In genomic region chr4:1365271-1366178, GRCh38 we compare ENCODE assay signal across 15 cellular contexts. TPM values are rescaled to one million over a fixed set of nuclear protein-coding genes. Genes with fewer than 3 reads are reported as not detected.
DNase-seq lines count a peak whose midpoint lies in the region; ATAC-seq and TF ChIP-seq lines count a peak whose summit lies in the region.
"Had no signal": no experiment of that assay in that cellular context is flagged by ENCODE, and none has a peak within 500 bp of the region (broad histone marks: within the 10 kb centered on the region; RNA-seq: fewer than 3 reads in every experiment).

No MANE protein-coding gene starts in this region.

- H3K36me3 Mint-ChIP-seq in activated CD8-positive, alpha-beta T cell treated with anti-CD3 and anti-CD28 coated beads for 36 hours (ENCODE audit: low read depth), result no peaks in the 10 kb centered on the region
- H3K36me3 Mint-ChIP-seq in activated CD8-positive, alpha-beta T cell treated with anti-CD3 and anti-CD28 coated beads, Interleukin-2, amount 10 ng/mL, durations not matched to agents 7 days and 5 days (ENCODE audit: low read depth), result no peaks in the 10 kb centered on the region
- peaks cover 0 to 14% (median 0%) of the 10 kb centered on the region in 3 donors for H3K36me3 Mint-ChIP-seq in naive thymus-derived CD8-positive, alpha-beta T cell

- H3K27me3 Mint-ChIP-seq in activated CD8-positive, alpha-beta T cell treated with anti-CD3 and anti-CD28 coated beads for 36 hours, result no peaks in the 10 kb centered on the region
- no peaks in the 10 kb centered on the region for H3K27me3 Mint-ChIP-seq in activated CD8-positive, alpha-beta T cell treated with anti-CD3 and anti-CD28 coated beads, Interleukin-2, amount 10 ng/mL, durations not matched to agents 7 days and 5 days (ENCODE audit: low read depth)
- no peaks in the 10 kb centered on the region for H3K27me3 Mint-ChIP-seq in naive thymus-derived CD8-positive, alpha-beta T cell

- H3K4me1 Mint-ChIP-seq in activated CD8-positive, alpha-beta T cell treated with anti-CD3 and anti-CD28 coated beads for 36 hours (ENCODE audit: low read depth), result no peaks in the 10 kb centered on the region
- H3K4me1 Mint-ChIP-seq in activated CD8-positive, alpha-beta T cell treated with anti-CD3 and anti-CD28 coated beads, Interleukin-2, amount 10 ng/mL, durations not matched to agents 7 days and 5 days (ENCODE audit: low read depth), result no peaks in the 10 kb centered on the region
- H3K4me1 Mint-ChIP-seq in naive thymus-derived CD8-positive, alpha-beta T cell, result peaks cover 0 to 2% (median 0%) of the 10 kb centered on the region in 4 donors

- H3K4me1 ChIP-seq in cardiac muscle cell (ENCODE audit: low read depth) (no peaks in the 10 kb centered on the region), thyroid gland (peaks cover 0 to 8% of the 10 kb centered on the region in 2 donors)
- H3K4me1 ChIP-seq: parathyroid adenoma, vagina had no signal

- no peaks in the 10 kb centered on the region for H3K9me3 Mint-ChIP-seq in activated CD8-positive, alpha-beta T cell treated with anti-CD3 and anti-CD28 coated beads for 36 hours
- H3K9me3 Mint-ChIP-seq in activated CD8-positive, alpha-beta T cell treated with anti-CD3 and anti-CD28 coated beads, Interleukin-2, amount 10 ng/mL, durations not matched to agents 7 days and 5 days (ENCODE audit: insufficient read depth), result no peaks in the 10 kb centered on the region
- H3K9me3 Mint-ChIP-seq in naive thymus-derived CD8-positive, alpha-beta T cell, result no peaks in the 10 kb centered on the region

- TF ChIP-seq CTCF in activated CD8-positive, alpha-beta T cell treated with anti-CD3 and anti-CD28 coated beads for 36 hours (IDR thresholded peaks at IDR 0.05), result peak; percentile 17
- TF ChIP-seq CTCF in cardiac muscle cell (IDR thresholded peaks at IDR 0.05; ENCODE audit: low read depth, low read length) (peak; percentile 6), thyroid gland (IDR thresholded peaks at IDR 0.05) (no peak)

- TF ChIP-seq POLR2A in thyroid gland (IDR thresholded peaks at IDR 0.05), result no peak

- no peaks in the 10 kb centered on the region for H3K9me3 ChIP-seq in cardiac muscle cell (ENCODE audit: low read depth)
- H3K9me3 ChIP-seq in thyroid gland, result no peaks in the 10 kb centered on the region
- H3K9me3 ChIP-seq: vagina had no signal

- POLR2A ChIA-PET in activated CD8-positive, alpha-beta T cell treated with anti-CD3 and anti-CD28 coated beads for 36 hours (lab: Charles Lee), result no interaction called here
- POLR2A ChIA-PET in activated CD8-positive, alpha-beta T cell treated with anti-CD3 and anti-CD28 coated beads, Interleukin-2, amount 10 ng/mL, durations not matched to agents 7 days and 5 days (lab: Charles Lee), result no interaction called here
- POLR2A ChIA-PET in naive thymus-derived CD8-positive, alpha-beta T cell (lab: Charles Lee), result no interaction called here

- ATAC-seq in activated CD8-positive, alpha-beta T cell treated with anti-CD3 and anti-CD28 coated beads for 36 hours, result no peak
- ATAC-seq in activated CD8-positive, alpha-beta T cell treated with anti-CD3 and anti-CD28 coated beads, Interleukin-2, amount 10 ng/mL, durations not matched to agents 7 days and 5 days, result no peak
- ATAC-seq in naive thymus-derived CD8-positive, alpha-beta T cell, result no peak
- no peak for ATAC-seq in HG02571 (IDR thresholded peaks at IDR 0.05; ENCODE audit: unreplicated experiment)
- ATAC-seq: SK-N-SH treated with all-trans-retinoic acid at 6 μM for 48 hours had no signal

- no peak overlapping the region for H3K27ac Mint-ChIP-seq in activated CD8-positive, alpha-beta T cell treated with anti-CD3 and anti-CD28 coated beads for 36 hours
- H3K27ac Mint-ChIP-seq in activated CD8-positive, alpha-beta T cell treated with anti-CD3 and anti-CD28 coated beads, Interleukin-2, amount 10 ng/mL, durations not matched to agents 7 days and 5 days, result no peak overlapping the region
- H3K27ac Mint-ChIP-seq in naive thymus-derived CD8-positive, alpha-beta T cell, result peak overlapping the region in 1 of 10 donors; percentile 43

- no peak for DNase-seq in activated CD8-positive, alpha-beta T cell treated with anti-CD3 and anti-CD28 coated beads for 36 hours
- DNase-seq in activated CD8-positive, alpha-beta T cell treated with anti-CD3 and anti-CD28 coated beads, Interleukin-2, amount 10 ng/mL, durations not matched to agents 7 days and 5 days, result no peak
- DNase-seq in NCI-H2196 treated with DMSO at 0.1 percent for 48 hours (lab: John Stamatoyannopoulos, UW; ENCODE audit: unreplicated experiment), result peak; percentile 30
- no peak for DNase-seq in cardiac muscle cell (ENCODE audit: low read depth in 1 of 2, low spot score in 1 of 2)
- DNase-seq in thyroid gland, result peak; percentile 20 to 84
- no peak for DNase-seq in activated naive CD4-positive, alpha-beta T cell treated with Interleukin-2 at 50 U/mL for 16 hours
- DNase-seq in naive thymus-derived CD8-positive, alpha-beta T cell, result no peak
- DNase-seq: activated CD8-positive, alpha-beta memory T cell treated with anti-CD3 and anti-CD28 coated beads for 24 hours; anterior cingulate cortex had no signal

- H3K27me3 ChIP-seq in cardiac muscle cell, result no peaks in the 10 kb centered on the region
- H3K27me3 ChIP-seq in thyroid gland, result no peaks in the 10 kb centered on the region
- H3K27me3 ChIP-seq: vagina had no signal

- intact Hi-C loops in activated CD8-positive, alpha-beta T cell treated with anti-CD3 and anti-CD28 coated beads for 36 hours (cut with micrococcal nuclease), result no loop called here
- intact Hi-C loops in thyroid gland (cut with DNase I), result no loop called here

- no peak overlapping the region for H3K4me3 Mint-ChIP-seq in activated CD8-positive, alpha-beta T cell treated with anti-CD3 and anti-CD28 coated beads for 36 hours
- no peak overlapping the region for H3K4me3 Mint-ChIP-seq in activated CD8-positive, alpha-beta T cell treated with anti-CD3 and anti-CD28 coated beads, Interleukin-2, amount 10 ng/mL, durations not matched to agents 7 days and 5 days
- no peak overlapping the region for H3K4me3 Mint-ChIP-seq in naive thymus-derived CD8-positive, alpha-beta T cell

- H3K36me3 ChIP-seq in cardiac muscle cell (no peaks in the 10 kb centered on the region), thyroid gland (no peaks in the 10 kb centered on the region)
- H3K36me3 ChIP-seq: vagina had no signal

- CTCF ChIA-PET in activated CD8-positive, alpha-beta T cell treated with anti-CD3 and anti-CD28 coated beads for 36 hours (lab: Charles Lee), result interaction anchor here (0.7 to 1.6 kb wide), 2 partner anchors 10 to 215 kb away, joined by 3 to 4 read pairs; no protein-coding TSS in a partner anchor
- CTCF ChIA-PET in activated CD8-positive, alpha-beta T cell treated with anti-CD3 and anti-CD28 coated beads, Interleukin-2, amount 10 ng/mL, durations not matched to agents 7 days and 5 days (lab: Charles Lee), result no interaction called here

- H3K4me3 ChIP-seq in cardiac muscle cell (no peak overlapping the region), thyroid gland (replicated peaks in 1 of 3) (no peak overlapping the region)
- H3K4me3 ChIP-seq: vagina had no signal

- H3K27ac ChIP-seq in cardiac muscle cell (no peak overlapping the region), thyroid gland (no peak overlapping the region)
- H3K27ac ChIP-seq: parathyroid adenoma, vagina had no signal

- 65 to 85% methylated on average over 18 of the region's 25 CpGs for WGBS in thyroid gland, 2 donors

RNA-seq across cellular contexts. Expression of gene UVSSA, which starts 18.5 kb away (rescaled TPM):
- 10 to 100 TPM; 18.6 to 20.2 TPM for total RNA-seq in activated CD8-positive, alpha-beta T cell treated with anti-CD3 and anti-CD28 coated beads for 36 hours
- 10 to 100 TPM; 16.7 to 17.0 TPM for total RNA-seq in activated CD8-positive, alpha-beta T cell treated with anti-CD3 and anti-CD28 coated beads, Interleukin-2, amount 10 ng/mL, durations not matched to agents 7 days and 5 days
- total RNA-seq in cardiac muscle cell, result 4.6 and 14.1 TPM in 2 replicates
- 7.2 and 8.8 TPM in 2 replicates for polyA plus RNA-seq in cardiac muscle cell
- 10 to 100 TPM; 16.7 to 38.7 (median 27.7) TPM for total RNA-seq in thyroid gland
- 10 to 100 TPM; 39.4 to 39.5 TPM for total RNA-seq in naive thymus-derived CD8-positive, alpha-beta T cell
- polyA plus RNA-seq in naive thymus-derived CD8-positive, alpha-beta T cell, result 1 to 10 TPM; 1.9 to 6.2 (median 2.4) TPM

RNA-seq across cellular contexts. Expression of gene NKX1-1, which starts 40.7 kb away (rescaled TPM):
- not detected for total RNA-seq in activated CD8-positive, alpha-beta T cell treated with anti-CD3 and anti-CD28 coated beads for 36 hours
- total RNA-seq in activated CD8-positive, alpha-beta T cell treated with anti-CD3 and anti-CD28 coated beads, Interleukin-2, amount 10 ng/mL, durations not matched to agents 7 days and 5 days, result not detected
- total RNA-seq in cardiac muscle cell, result not detected in 2 replicates
- not detected in 2 replicates for polyA plus RNA-seq in cardiac muscle cell
- not detected for total RNA-seq in thyroid gland
- total RNA-seq in naive thymus-derived CD8-positive, alpha-beta T cell, result not detected
- polyA plus RNA-seq in naive thymus-derived CD8-positive, alpha-beta T cell, result not detected
- total RNA-seq: vagina had no signal
- polyA plus RNA-seq: AG04450, esophagus had no signal

Comparison
In these comparisons a context has a peak if more than half of its experiments do, and no peak if none do; other contexts are left out.
1. DNase-seq: peak in NCI-H2196 treated with DMSO at 0.1 percent for 48 hours (single experiment) and thyroid gland (2 of 2); none in activated CD8-positive, alpha-beta T cell treated with anti-CD3 and anti-CD28 coated beads for 36 hours (single experiment), activated CD8-positive, alpha-beta T cell treated with anti-CD3 and anti-CD28 coated beads, Interleukin-2, amount 10 ng/mL, durations not matched to agents 7 days and 5 days (single experiment), cardiac muscle cell (0 of 2), activated naive CD4-positive, alpha-beta T cell treated with Interleukin-2 at 50 U/mL for 16 hours (single experiment) and naive thymus-derived CD8-positive, alpha-beta T cell (0 of 10).
2. CTCF ChIP-seq: peak in activated CD8-positive, alpha-beta T cell treated with anti-CD3 and anti-CD28 coated beads for 36 hours (single experiment) and cardiac muscle cell (single experiment); none in thyroid gland (0 of 6).